In genomic region chr11:66290332-66290629, GRCh38 we compare ENCODE assay signal across 11 cellular contexts. TPM values are rescaled to one million over a fixed set of nuclear protein-coding genes. Genes with fewer than 3 reads are reported as not detected.
DNase-seq lines count a peak whose midpoint lies in the region; ATAC-seq and TF ChIP-seq lines count a peak whose summit lies in the region.
"Had no signal": no experiment of that assay in that cellular context is flagged by ENCODE, and none has a peak within 500 bp of the region (broad histone marks: within the 10 kb centered on the region; RNA-seq: fewer than 3 reads in every experiment).

No MANE protein-coding gene starts in this region.

- ATAC-seq in HG03469 (IDR thresholded peaks at IDR 0.05; ENCODE audit: unreplicated experiment) (no peak), GM21390 (IDR thresholded peaks at IDR 0.05; ENCODE audit: unreplicated experiment) (no peak)

- peaks cover 21% of the 10 kb centered on the region for H3K79me2 ChIP-seq in OCI-LY3 (ENCODE audit: low read length)

- peaks cover 32% of the 10 kb centered on the region for H3K4me1 Mint-ChIP-seq in activated CD4-positive, alpha-beta T cell treated with anti-CD3 and anti-CD28 coated beads, Interleukin-2, amount 10 ng/mL, durations not matched to agents 24 days and 14 days

- H3K4me3 Mint-ChIP-seq in activated CD4-positive, alpha-beta T cell treated with anti-CD3 and anti-CD28 coated beads, Interleukin-2, amount 10 ng/mL, durations not matched to agents 24 days and 14 days = peak overlapping the region; percentile 84

- intact Hi-C loops in activated CD4-positive, alpha-beta T cell treated with anti-CD3 and anti-CD28 coated beads, Interleukin-2, amount 10 ng/mL, durations not matched to agents 24 days and 14 days (cut with micrococcal nuclease) = no loop called here
- intact Hi-C loops in colonic mucosa (cut with DNase I) = no loop called here

- peak overlapping the region; percentile 98 for H3K4me2 ChIP-seq in OCI-LY3 (ENCODE audit: low read length)

- no peaks in the 10 kb centered on the region for H3K27me3 ChIP-seq in OCI-LY3 (ENCODE audit: low read depth, low read length)
- H3K27me3 ChIP-seq in colonic mucosa = peaks cover 15% of the 10 kb centered on the region
- peaks cover 20% of the 10 kb centered on the region for H3K27me3 ChIP-seq in rectal smooth muscle tissue (ENCODE audit: control insufficient read depth, insufficient read depth, low read length)

- H3K27ac Mint-ChIP-seq in activated CD4-positive, alpha-beta T cell treated with anti-CD3 and anti-CD28 coated beads, Interleukin-2, amount 10 ng/mL, durations not matched to agents 24 days and 14 days = peak overlapping the region; percentile 51

- H2AFZ ChIP-seq in OCI-LY3 (ENCODE audit: low read depth, low read length) = no peak overlapping the region

- H3K9me3 Mint-ChIP-seq in activated CD4-positive, alpha-beta T cell treated with anti-CD3 and anti-CD28 coated beads, Interleukin-2, amount 10 ng/mL, durations not matched to agents 24 days and 14 days = peaks cover 4% of the 10 kb centered on the region

- H3K4me3 ChIP-seq in OCI-LY3 (ENCODE audit: low read length) = peak overlapping the region; percentile 89
- peak overlapping the region; percentile 90 for H3K4me3 ChIP-seq in colonic mucosa
- peak overlapping the region; percentile 86 for H3K4me3 ChIP-seq in rectal smooth muscle tissue (ENCODE audit: low read length)

- peaks cover 4% of the 10 kb centered on the region for H3K36me3 Mint-ChIP-seq in activated CD4-positive, alpha-beta T cell treated with anti-CD3 and anti-CD28 coated beads, Interleukin-2, amount 10 ng/mL, durations not matched to agents 24 days and 14 days (ENCODE audit: low read depth)

- no peak overlapping the region for H3K27ac ChIP-seq in OCI-LY3 (ENCODE audit: low read length)
- H3K27ac ChIP-seq in colonic mucosa = no peak overlapping the region
- no peak overlapping the region for H3K27ac ChIP-seq in rectal smooth muscle tissue (ENCODE audit: low read depth, low read length)

- H3K27me3 Mint-ChIP-seq in activated CD4-positive, alpha-beta T cell treated with anti-CD3 and anti-CD28 coated beads, Interleukin-2, amount 10 ng/mL, durations not matched to agents 24 days and 14 days = peaks cover 32% of the 10 kb centered on the region

- H3K9me3 ChIP-seq in OCI-LY3 (ENCODE audit: insufficient read depth, low read length) (no peaks in the 10 kb centered on the region), colonic mucosa (no peaks in the 10 kb centered on the region)

- TF ChIP-seq CTCF in OCI-LY3 (IDR thresholded peaks at IDR 0.05; ENCODE audit: low read depth, low read length) (no peak), colonic mucosa (IDR thresholded peaks at IDR 0.05) (no peak)

- H3K9ac ChIP-seq in OCI-LY3 (ENCODE audit: low read length) = peak overlapping the region; percentile 94; the same call in 1 of the 2 replicates
- H3K9ac ChIP-seq in colonic mucosa (ENCODE audit: low read depth in 2 of 2, low read length in 2 of 2) = no peak overlapping the region
- no peak overlapping the region for H3K9ac ChIP-seq in rectal smooth muscle tissue (ENCODE audit: low read length)

- DNase-seq in activated CD4-positive, alpha-beta T cell treated with anti-CD3 and anti-CD28 coated beads, Interleukin-2, amount 10 ng/mL, durations not matched to agents 24 days and 14 days = peak; percentile 56
- no peak for DNase-seq in activated CD4-positive, alpha-beta T cell treated with anti-CD3 and anti-CD28 coated beads, Interleukin-2, amount 50 U/mL, for 1 hour
- no peak for DNase-seq in colonic mucosa
- no peak for DNase-seq in stimulated activated CD4-positive, alpha-beta T cell treated with anti-CD3 and anti-CD28 coated beads, Interleukin-15, amount 100 ng/mL, for 24 hours
- DNase-seq: activated CD4-positive, alpha-beta T cell treated with anti-CD3 and anti-CD28 coated beads, Interleukin-2, amount 50 U/mL, for 4 hours; NCI-H2081 had no signal

- no peaks in the 10 kb centered on the region for H4K20me1 ChIP-seq in OCI-LY3 (ENCODE audit: insufficient read depth, low read length)

- H3K4me1 ChIP-seq in OCI-LY3 (ENCODE audit: low read length) (peaks cover 17% of the 10 kb centered on the region), colonic mucosa (peaks cover 11% of the 10 kb centered on the region), rectal smooth muscle tissue (ENCODE audit: control insufficient read depth, insufficient read depth, low read length) (no peaks in the 10 kb centered on the region)

- H3K36me3 ChIP-seq in OCI-LY3 (replicated peaks; ENCODE audit: low read depth, low read length) (peaks cover 7% of the 10 kb centered on the region), colonic mucosa (no peaks in the 10 kb centered on the region), rectal smooth muscle tissue (ENCODE audit: control insufficient read depth, insufficient read depth, low read length) (no peaks in the 10 kb centered on the region)

RNA-seq across cellular contexts. Expression of gene YIF1A, which starts 1.3 kb away (rescaled TPM):
- total RNA-seq in activated CD4-positive, alpha-beta T cell treated with anti-CD3 and anti-CD28 coated beads, Interleukin-2, amount 10 ng/mL, durations not matched to agents 24 days and 14 days = 108 and 119 TPM in 2 replicates
- total RNA-seq in colonic mucosa = 100 to 1,000 TPM in 1 of 2 donors, 10 to 100 TPM in 1; 87.4 to 159 TPM

RNA-seq across cellular contexts. Expression of gene TMEM151A, which starts 1.4 kb away (rescaled TPM):
- total RNA-seq in activated CD4-positive, alpha-beta T cell treated with anti-CD3 and anti-CD28 coated beads, Interleukin-2, amount 10 ng/mL, durations not matched to agents 24 days and 14 days = not detected in 2 replicates
- under 1 TPM; 0.37 to 0.47 TPM for total RNA-seq in colonic mucosa
- total RNA-seq: bronchial epithelial cell had no signal

RNA-seq across cellular contexts. Expression of gene CNIH2, which starts 12.3 kb away (rescaled TPM):
- 1.0 and 2.7 TPM in 2 replicates for total RNA-seq in activated CD4-positive, alpha-beta T cell treated with anti-CD3 and anti-CD28 coated beads, Interleukin-2, amount 10 ng/mL, durations not matched to agents 24 days and 14 days
- under 1 TPM; 0.58 to 0.67 TPM for total RNA-seq in colonic mucosa
- total RNA-seq: bronchial epithelial cell had no signal

RNA-seq across cellular contexts. Expression of gene RAB1B, which starts 21.8 kb away (rescaled TPM):
- 117 and 123 TPM in 2 replicates for total RNA-seq in activated CD4-positive, alpha-beta T cell treated with anti-CD3 and anti-CD28 coated beads, Interleukin-2, amount 10 ng/mL, durations not matched to agents 24 days and 14 days
- total RNA-seq in colonic mucosa = 100 to 1,000 TPM; 212 to 243 TPM

RNA-seq across cellular contexts. Expression of gene CD248, which starts 26.6 kb away (rescaled TPM):
- total RNA-seq in activated CD4-positive, alpha-beta T cell treated with anti-CD3 and anti-CD28 coated beads, Interleukin-2, amount 10 ng/mL, durations not matched to agents 24 days and 14 days = not detected in 2 replicates
- 1 to 10 TPM; 4.9 to 8.8 TPM for total RNA-seq in colonic mucosa
